ENCODE assay signal across 1 cellular context in genomic region chr17:58002558-58002957, GRCh38.
TF ChIP-seq lines count a peak whose summit lies in the region.

No MANE protein-coding gene starts in this region.

TF ChIP-seq in GM23338, 12 proteins besides CTCF, POLR2A, EP300 and RAD21:
- TF ChIP-seq ZNF114 (CRISPR knock-in tag; IDR thresholded peaks at IDR 0.05), result no peak
- TF ChIP-seq ETS1 (IDR thresholded peaks at IDR 0.05), result no peak
